16 cellular contexts compared by ENCODE assay signal in the genomic region with DNA sequence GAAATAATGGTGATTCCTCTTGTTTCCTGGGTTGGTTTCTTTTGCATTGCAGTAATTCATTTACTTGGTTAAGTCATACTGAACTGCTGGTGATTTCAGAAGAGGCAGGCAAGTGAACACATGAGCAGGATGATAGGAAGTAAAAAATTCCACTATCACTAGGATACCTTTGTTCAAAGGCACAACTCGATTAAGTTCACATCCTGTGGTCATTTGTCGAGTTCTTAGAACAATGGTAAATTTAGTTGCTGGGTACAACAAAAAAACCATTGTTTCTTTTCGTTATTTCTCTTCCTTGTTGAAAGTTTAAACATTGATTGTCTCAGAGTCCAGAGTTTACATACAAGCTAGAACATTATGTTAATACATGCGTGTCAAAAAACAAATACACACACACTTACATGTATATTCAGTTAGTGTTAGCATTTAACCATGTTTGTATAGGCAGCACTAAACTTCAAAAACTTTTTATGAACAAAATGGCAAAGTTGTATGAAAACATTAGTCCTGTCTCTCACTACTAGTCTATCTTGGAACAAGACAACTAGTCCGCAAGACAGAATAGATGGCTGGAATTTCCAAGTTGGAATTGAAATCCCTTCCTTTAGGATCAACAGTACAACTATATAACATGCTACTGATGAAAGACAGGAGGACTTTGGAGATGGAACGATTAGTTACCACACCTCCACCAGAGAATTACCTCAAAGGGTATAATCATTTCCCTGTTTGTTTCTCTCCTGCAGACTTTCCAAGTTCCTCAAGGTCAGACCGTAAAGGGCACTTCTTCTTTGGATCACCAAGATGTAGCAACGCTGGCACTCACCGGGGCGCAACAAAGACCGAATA. TPM values are rescaled to one million over a fixed set of nuclear protein-coding genes. Genes with fewer than 3 reads are reported as not detected.
DNase-seq lines count a peak whose midpoint lies in the region; ATAC-seq and TF ChIP-seq lines count a peak whose summit lies in the region.
"Had no signal": no experiment of that assay in that cellular context is flagged by ENCODE, and none has a peak within 500 bp of the region (broad histone marks: within the 10 kb centered on the region; RNA-seq: fewer than 3 reads in every experiment).

No MANE protein-coding gene starts in this region.

- in situ Hi-C loops in Caki2 (cut with HindIII; ENCODE audit: low pct_unique_long_range_greater_than_20kb, low sequenced_read_pairs) = no loop called here

- H2BK120ac ChIP-seq in neuronal stem cell (ENCODE audit: low read depth, low read length) = no peak overlapping the region

- peaks cover 0 to 4% of the 10 kb centered on the region in 2 donors for H3K36me3 ChIP-seq in neuronal stem cell (replicated peaks in 1 of 2; ENCODE audit: control insufficient read depth in 2 of 2, insufficient read depth in 2 of 2, low read length in 2 of 2)
- H3K36me3 ChIP-seq: brain microvascular endothelial cell had no signal

- H3K27me3 Mint-ChIP-seq in T-helper 17 cell (no peaks in the 10 kb centered on the region), natural killer cell (ENCODE audit: low read depth in 2 of 2) (no peaks in the 10 kb centered on the region)

- H3K27ac Mint-ChIP-seq in T-helper 17 cell (peak overlapping the region; percentile 21), natural killer cell (peak overlapping the region; percentile 37 to 59)

- no peak overlapping the region for H3K18ac ChIP-seq in neuronal stem cell (ENCODE audit: low read length)

- H3K4ac ChIP-seq in neuronal stem cell (ENCODE audit: low read length) = no peak overlapping the region

- no peak overlapping the region for H2AK5ac ChIP-seq in neuronal stem cell (ENCODE audit: low read depth, low read length)

- no peak overlapping the region for H2BK5ac ChIP-seq in neuronal stem cell (ENCODE audit: low read length)

- H3K27me3 ChIP-seq in neuronal stem cell (ENCODE audit: control insufficient read depth in 3 of 3, insufficient read depth in 3 of 3, low read depth in 1 of 3, low read length in 3 of 3) = no peaks in the 10 kb centered on the region
- H3K27me3 ChIP-seq: BLaER1, brain microvascular endothelial cell had no signal

- H3K4me3 Mint-ChIP-seq in T-helper 17 cell (no peak overlapping the region), natural killer cell (no peak overlapping the region)

- peak; percentile 79 for DNase-seq in Caki2 (ENCODE audit: low read depth)
- no peak for DNase-seq in T-helper 17 cell
- DNase-seq in foreskin melanocyte = peak; percentile 75
- no peak for DNase-seq in natural killer cell
- no peak for DNase-seq in RKO (ENCODE audit: low spot score)
- no peak for DNase-seq in SKM-1 treated with dmso at 0.1 percent for 144 hours (lab: John Stamatoyannopoulos, UW; ENCODE audit: unreplicated experiment)
- no peak for DNase-seq in neuronal stem cell (ENCODE audit: low spot score)
- DNase-seq: activated CD4-positive, CD25-positive, alpha-beta regulatory T cell treated with anti-CD3 and anti-CD28 coated beads, Interleukin-2, amount 50 U/mL, for 72 hours; activated T-cell treated with anti-CD3 and anti-CD28 coated beads, Interleukin-2, amount 50 U/mL, for 48 hours; brain microvascular endothelial cell; HCEC 1CT; NCI-H82; stimulated activated CD4-positive, alpha-beta T cell treated with anti-CD3 and anti-CD28 coated beads, Interleukin-2, amount 100 ng/mL, for 48 hours; stimulated activated naive CD4-positive, alpha-beta T cell had no signal

- no peak overlapping the region for H3K4me2 ChIP-seq in neuronal stem cell (ENCODE audit: insufficient read depth, low read length, poor library complexity, severe bottlenecking)
- H3K4me2 ChIP-seq: BLaER1 had no signal

- no peak overlapping the region for H3K9ac ChIP-seq in neuronal stem cell (ENCODE audit: low read depth, low read length, poor library complexity)
- H3K9ac ChIP-seq: BLaER1 had no signal

- no peak overlapping the region for H3K14ac ChIP-seq in neuronal stem cell (ENCODE audit: low read length)

- no peak overlapping the region for H3K4me3 ChIP-seq in neuronal stem cell (ENCODE audit: low read length in 2 of 2)
- H3K4me3 ChIP-seq: BLaER1 had no signal

- H3K9me3 Mint-ChIP-seq in natural killer cell = no peaks in the 10 kb centered on the region

- no peak for TF ChIP-seq CTCF in natural killer cell (IDR thresholded peaks at IDR 0.05)

- H3K27ac ChIP-seq in neuronal stem cell (replicated peaks; ENCODE audit: low read length) = no peak overlapping the region
- H3K27ac ChIP-seq: BLaER1, brain microvascular endothelial cell had no signal

- no peak overlapping the region for H4K8ac ChIP-seq in neuronal stem cell (ENCODE audit: low read depth, low read length)

- ATAC-seq in T-helper 17 cell (no peak), natural killer cell (no peak), GM19023 (IDR thresholded peaks at IDR 0.05; ENCODE audit: unreplicated experiment) (no peak)

- H2AFZ ChIP-seq in neuronal stem cell (ENCODE audit: low read length) = no peak overlapping the region

- H3K4me1 Mint-ChIP-seq in T-helper 17 cell = peaks cover 35% of the 10 kb centered on the region
- peaks cover 74 to 89% of the 10 kb centered on the region in 2 donors for H3K4me1 Mint-ChIP-seq in natural killer cell

- no peaks in the 10 kb centered on the region for H3K9me3 ChIP-seq in T-helper 17 cell (ENCODE audit: control insufficient read depth, low read length, poor library complexity, severe bottlenecking)
- H3K9me3 ChIP-seq in neuronal stem cell (replicated peaks in 1 of 2; ENCODE audit: control insufficient read depth in 2 of 2, insufficient read depth in 1 of 2, low read depth in 1 of 2, low read length in 2 of 2) = peaks cover 0 to 5% of the 10 kb centered on the region in 2 donors

- no peak overlapping the region for H2BK12ac ChIP-seq in neuronal stem cell (ENCODE audit: low read length)

- no peak overlapping the region for H2BK15ac ChIP-seq in neuronal stem cell (ENCODE audit: low read length)

- no peak overlapping the region for H4K91ac ChIP-seq in neuronal stem cell (ENCODE audit: low read depth, low read length, poor library complexity)

- intact Hi-C loops in natural killer cell (cut with micrococcal nuclease) = no loop called here

- WGBS in neuronal stem cell (ENCODE audit: extremely low coverage in 2 of 2, insufficient read length in 2 of 2, insufficient replicate concordance in 1 of 2), 2 donors = no CpG with 5 or more reads among the region's 11 CpGs

- no peaks in the 10 kb centered on the region for H3K79me1 ChIP-seq in neuronal stem cell (ENCODE audit: low read depth, low read length)

- H3K23ac ChIP-seq in neuronal stem cell (ENCODE audit: low read depth, low read length, poor library complexity) = no peak overlapping the region

- H3K36me3 Mint-ChIP-seq in T-helper 17 cell (ENCODE audit: low read depth) = peaks cover 3% of the 10 kb centered on the region
- no peaks in the 10 kb centered on the region for H3K36me3 Mint-ChIP-seq in natural killer cell

- H3K4me1 ChIP-seq in neuronal stem cell (ENCODE audit: control insufficient read depth in 2 of 2, insufficient read depth in 1 of 2, low read depth in 1 of 2, low read length in 2 of 2) = peaks cover 1 to 16% of the 10 kb centered on the region in 2 donors

RNA-seq across cellular contexts. Expression of a gene that starts 26.2 kb away (rescaled TPM):
- total RNA-seq in Caki2 (2014; rRNA removed; shearing (Covaris generic); ENCODE audit: low replicate concordance) = 22.3 and 24.6 TPM in 2 replicates
- 10 to 100 TPM; 24.1 to 26.1 TPM for total RNA-seq in T-helper 17 cell
- total RNA-seq in natural killer cell = 10 to 100 TPM; 53.3 to 79.3 (median 66.6) TPM
- 13.6 TPM for polyA plus RNA-seq in neuronal stem cell (2013, experiment 1 of 2)
- 13.1 TPM for polyA plus RNA-seq in neuronal stem cell (2013, experiment 2 of 2)

Comparison
In these comparisons a context has a peak if more than half of its experiments do, and no peak if none do; other contexts are left out.
1. DNase-seq: peak in Caki2 (single experiment) and foreskin melanocyte (single experiment); none in T-helper 17 cell (0 of 3), natural killer cell (single experiment), RKO (single experiment), SKM-1 treated with dmso at 0.1 percent for 144 hours (single experiment) and neuronal stem cell (single experiment).